Comparison of ENCODE assay signal across 10 cellular contexts in genomic region chr2:54944724-54945326, GRCh38.
"Had no signal": no experiment of that assay in that cellular context is flagged by ENCODE, and none has a peak within 500 bp of the region (broad histone marks: within the 10 kb centered on the region; RNA-seq: fewer than 3 reads in every experiment).

No MANE protein-coding gene starts in this region.

- ATAC-seq: naive thymus-derived CD4-positive, alpha-beta T cell had no signal

- H3K36me3 ChIP-seq: cardiac muscle cell, gastroesophageal sphincter, pancreas, sigmoid colon, spleen had no signal

- H3K27ac ChIP-seq: cardiac muscle cell, pancreas, spleen had no signal

- H3K4me1 ChIP-seq: pancreas, spleen had no signal

- H3K9me3 ChIP-seq: gastroesophageal sphincter, mucosa of descending colon, pancreas, sigmoid colon, spleen had no signal

- DNase-seq: endodermal cell; naive thymus-derived CD4-positive, alpha-beta T cell; pancreas; spleen; stimulated activated naive CD4-positive, alpha-beta T cell treated with Interleukin-2 at 50 U/mL for 16 hours; trophoblast cell had no signal

- H3K4me3 ChIP-seq: cardiac muscle cell, gastroesophageal sphincter, mucosa of descending colon, pancreas, sigmoid colon, spleen had no signal

- H3K27me3 ChIP-seq: gastroesophageal sphincter, pancreas, sigmoid colon, spleen had no signal
